In the genomic region with DNA sequence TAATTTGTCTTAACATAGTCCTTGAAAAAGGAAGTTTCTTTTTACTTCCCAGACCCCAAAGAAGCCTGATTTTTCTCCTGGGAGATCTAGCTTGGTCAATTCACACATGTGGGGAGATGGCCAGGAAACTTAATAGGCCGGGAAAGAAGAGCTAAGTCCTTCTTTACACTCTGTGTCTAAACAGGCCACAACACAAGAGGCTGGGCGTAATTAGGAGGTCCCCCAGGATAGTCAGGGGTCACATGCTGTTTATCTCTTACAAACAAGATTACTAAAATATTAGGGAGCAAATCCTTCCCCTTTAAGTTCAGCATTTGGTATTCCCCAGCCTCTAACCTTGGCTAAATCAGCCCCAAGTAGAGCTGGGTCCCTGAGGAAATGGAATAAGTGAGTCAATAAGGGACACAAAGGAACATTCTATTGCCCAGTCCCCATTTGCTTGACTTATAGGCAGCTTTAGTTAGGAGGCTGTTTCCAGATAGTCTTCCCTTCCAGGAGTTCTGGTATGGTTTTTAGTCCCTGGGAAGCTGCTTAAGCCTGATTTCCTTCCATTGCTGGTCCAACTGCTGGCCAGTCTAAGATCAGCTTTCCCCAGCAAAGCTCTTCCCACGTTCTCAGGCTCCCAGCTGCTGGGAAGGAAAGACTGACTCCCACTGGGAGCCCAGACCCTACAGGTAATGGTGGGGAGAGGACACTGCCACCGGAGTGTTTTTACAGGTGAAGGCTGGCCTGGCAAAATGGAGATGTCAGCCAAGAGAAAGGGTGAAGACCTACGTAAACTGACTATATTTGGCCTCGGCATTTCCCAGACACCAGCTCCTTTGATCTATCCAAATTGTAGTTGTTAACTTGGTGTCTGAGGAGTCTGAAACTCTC, we compare ENCODE assay signal across 22 cellular contexts. TPM values are rescaled to one million over a fixed set of nuclear protein-coding genes. Genes with fewer than 3 reads are reported as not detected.
DNase-seq lines count a peak whose midpoint lies in the region; ATAC-seq, FAIRE-seq and TF ChIP-seq lines count a peak whose summit lies in the region.
"Had no signal": no experiment of that assay in that cellular context is flagged by ENCODE, and none has a peak within 500 bp of the region (broad histone marks: within the 10 kb centered on the region; RNA-seq: fewer than 3 reads in every experiment).

No MANE protein-coding gene starts in this region.

- H3K27me3 ChIP-seq in K562 (ENCODE audit: control insufficient read depth in 2 of 2, insufficient read depth in 2 of 2, low read length in 2 of 2) (no peaks in the 10 kb centered on the region), mucosa of rectum (ENCODE audit: control insufficient read depth in 2 of 2, insufficient read depth in 2 of 2, low read length in 2 of 2) (peaks cover 6 to 30% of the 10 kb centered on the region in 2 donors)

- peaks cover 5% of the 10 kb centered on the region; the same call in 1 of the 3 replicates for H3K36me3 ChIP-seq in K562 (ENCODE audit: control insufficient read depth, insufficient read depth, low read length)
- peaks cover 2 to 7% of the 10 kb centered on the region in 2 donors for H3K36me3 ChIP-seq in mucosa of rectum (ENCODE audit: control insufficient read depth in 2 of 2, insufficient read depth in 2 of 2, low read length in 2 of 2)
- H3K36me3 ChIP-seq: SJCRH30 had no signal

- no peak overlapping the region for H3K4me2 ChIP-seq in K562 (ENCODE audit: insufficient read depth, low read length)
- H3K4me2 ChIP-seq: KMS-11, PC-9 had no signal

- TF ChIP-seq POLR2A in K562 (conservative IDR thresholded peaks at IDR 0.05), result no peak

- no peak for TF ChIP-seq RAD21 in K562 (CRISPR knock-in tag; conservative IDR thresholded peaks at IDR 0.05 in 1 of 2, IDR thresholded peaks at IDR 0.05 in 1 of 2)

- DNase-seq in HT-29 (ENCODE audit: low spot score) (peak; percentile 77), K562 (ENCODE audit: extremely low read depth in 1 of 4, low spot score in 3 of 4) (no peak), NOMO-1 treated with DMSO at 0.1 percent for 48 hours (lab: John Stamatoyannopoulos, UW; ENCODE audit: unreplicated experiment) (no peak), left colon (no peak), cerebellar nuclear complex (lab: John Stamatoyannopoulos, UW) (no peak), DMS53 treated with DMSO at 0.1 percent for 48 hours (lab: John Stamatoyannopoulos, UW; ENCODE audit: unreplicated experiment) (no peak)
- DNase-seq: AML-193, DMS 273 treated with DMSO at 0.1 percent for 48 hours, GOT3, NCI-H1417, NCI-H187, NCI-H2107, NCI-H2227 treated with DMSO at 0.1 percent for 48 hours, NCI-H510A treated with DMSO at 0.1 percent for 48 hours, NCI-H774, PC-9, SJCRH30 had no signal

- no peak for TF ChIP-seq CTCF in K562 (IDR thresholded peaks at IDR 0.05 in 2 of 3, conservative IDR thresholded peaks at IDR 0.05 in 1 of 3; ENCODE audit: insufficient read depth in 2 of 3, low read depth in 1 of 3, low read length in 3 of 3)

- no peaks in the 10 kb centered on the region for H3K9me3 ChIP-seq in K562 (replicated peaks; ENCODE audit: control insufficient read depth, insufficient read depth, low read depth, low read length)
- H3K9me3 ChIP-seq in mucosa of rectum (ENCODE audit: control insufficient read depth in 2 of 2, low read length in 2 of 2), result no peaks in the 10 kb centered on the region
- H3K9me3 ChIP-seq: SJCRH30 had no signal

- POLR2A ChIA-PET in K562 (lab: Yijun Ruan, JAX), result interaction anchor here (0.6 to 5.1 kb wide), 8 partner anchors 9 to 389 kb away, joined by 3 to 23 read pairs (median 4); a partner anchor contains a TSS

- H4K20me1 ChIP-seq in K562 (replicated peaks; ENCODE audit: control insufficient read depth, insufficient read depth, low read length), result no peaks in the 10 kb centered on the region

- H3K9ac ChIP-seq in K562 (ENCODE audit: insufficient read depth in 1 of 2, low read depth in 2 of 2, low read length in 2 of 2) (peak overlapping the region; percentile 20 to 36; a peak in 1 of 4 replicates), mucosa of rectum (ENCODE audit: low read depth in 1 of 2, low read length in 2 of 2) (peak overlapping the region in 1 of 2 donors; percentile 14)
- H3K9ac ChIP-seq: KMS-11 had no signal

- intact Hi-C loops in K562 (cut with micrococcal nuclease), result no loop called here
- intact Hi-C loops in left colon (cut with DNase I, micrococcal nuclease), result no loop called here

- H3K4me3 ChIP-seq in K562, result no peak overlapping the region
- H3K4me3 ChIP-seq in mucosa of rectum (ENCODE audit: low read length in 2 of 2), result peak overlapping the region in 1 of 2 donors; percentile 28
- H3K4me3 ChIP-seq: PC-9, SJCRH30 had no signal

- H3K9me1 ChIP-seq in K562 (ENCODE audit: control insufficient read depth, insufficient read depth, low read length), result peaks cover 4% of the 10 kb centered on the region

- H3K79me2 ChIP-seq in K562 (ENCODE audit: control insufficient read depth, insufficient read depth, low read length), result peaks cover 34% of the 10 kb centered on the region

- no peak overlapping the region for H3K27ac ChIP-seq in K562 (ENCODE audit: extremely low read depth, low read depth, low read length)
- peak overlapping the region; percentile 94 for H3K27ac ChIP-seq in mucosa of rectum (ENCODE audit: low read depth in 2 of 2, low read length in 2 of 2)
- H3K27ac ChIP-seq: C4-2B, KMS-11, PC-9, SJCRH30 had no signal

- H2AFZ ChIP-seq in K562 (ENCODE audit: low read depth, low read length), result peak overlapping the region; percentile 51
- H2AFZ ChIP-seq: PC-9 had no signal

- no peak for TF ChIP-seq EP300 in K562 (IDR thresholded peaks at IDR 0.05; ENCODE audit: low read length)

- WGBS in K562 (ENCODE audit: insufficient coverage, low coverage, missing lambda C conversion rate), result 63% methylated on average over 6 of the region's 6 CpGs

- FAIRE-seq in K562 (lab: Jason Lieb, UNC), result no peak
- FAIRE-seq: G401.6, HepG2 had no signal

- H3K4me1 ChIP-seq in K562 (replicated peaks in 1 of 2; ENCODE audit: control insufficient read depth in 2 of 2, insufficient read depth in 2 of 2, low read length in 2 of 2) (peaks cover 37 to 39% of the 10 kb centered on the region in 2 experiments), mucosa of rectum (ENCODE audit: control insufficient read depth in 2 of 2, insufficient read depth in 2 of 2, low read length in 2 of 2) (peaks cover 41 to 68% of the 10 kb centered on the region in 2 donors)

- CTCF ChIA-PET in K562 (lab: Yijun Ruan, JAX; ENCODE audit: low intra/inter-chr PET ratio), result no interaction called here

- ATAC-seq in K562, result no peak
- ATAC-seq in left colon, result no peak
- ATAC-seq: HepG2 had no signal

- BruUV-seq in K562 (replicated peaks; lab: Mats Ljungman, UMichigan), result no TSS peak

- in situ Hi-C loops in K562 (cut with MboI), result no loop called here

RNA-seq across cellular contexts. Expression of a gene that starts 14.1 kb away (rescaled TPM):
- total RNA-seq in HT-29 (2014; rRNA removed; shearing (Covaris generic)), result 177 and 188 TPM in 2 replicates
- 92.5 and 108 TPM in 2 replicates for total RNA-seq in K562 (2011; cell fraction: chromatin; rRNA removed; ENCODE audit: low replicate concordance)
- 55.1 and 62.2 TPM in 2 replicates for total RNA-seq in K562 (2011; cell fraction: nucleolus; rRNA removed)
- total RNA-seq in K562 (2011; cell fraction: nucleoplasm; rRNA removed), result 83.2 and 118 TPM in 2 replicates
- total RNA-seq in K562 (2014; rRNA removed) (77.6 and 91.3 TPM in 2 replicates), K562 (2014; rRNA removed; fragmentation: Illumina TruSeq; extraction: Trizol) (64.8 and 71.4 TPM in 2 replicates), K562 (2015; rRNA removed; fragmentation: Illumina TruSeq; extraction: Trizol) (54.3 and 54.6 TPM in 2 replicates), K562 (2021) (136 and 146 TPM in 2 replicates), left colon (10 to 100 TPM; 35.9 to 59.2 TPM)
- polyA plus RNA-seq in K562 (2011; rRNA removed) (104 and 141 TPM in 2 replicates), K562 (2014; fragmentation: Illumina TruSeq; extraction: Trizol) (187 and 196 TPM in 2 replicates), K562 (2014; fragmentation: Nextera tagmentation; extraction: Ambion mirVana) (1 to 10 TPM; 3.1 to 5.2 TPM), K562 (2014; rRNA removed) (136 and 145 TPM in 2 replicates)
- 113 and 142 TPM in 2 replicates for polyA plus RNA-seq in K562 (2011; cell fraction: cytosol; rRNA removed)
- 117 and 138 TPM in 2 replicates for polyA plus RNA-seq in K562 (2011; cell fraction: nucleus; rRNA removed)
- polyA plus RNA-seq in K562 (2012), result 89.9 and 176 TPM in 2 replicates
- 54.1 and 61.9 TPM in 2 replicates for polyA minus RNA-seq in K562 (2011; rRNA and poly(A)+ RNA removed)
- polyA minus RNA-seq in K562 (2011; cell fraction: cytosol; rRNA and poly(A)+ RNA removed), result 46.9 and 52.2 TPM in 2 replicates
- 28.9 and 46.7 TPM in 2 replicates for polyA minus RNA-seq in K562 (2011; cell fraction: nucleus; rRNA and poly(A)+ RNA removed)
- total RNA-seq: HepG2 had no signal
- polyA plus RNA-seq: HepG2 had no signal

RNA-seq across cellular contexts. Expression of a gene that starts 25.1 kb away (rescaled TPM):
- total RNA-seq in HT-29 (2014; rRNA removed; shearing (Covaris generic)), result 51.0 and 52.7 TPM in 2 replicates
- total RNA-seq in K562 (2011; cell fraction: chromatin; rRNA removed; ENCODE audit: low replicate concordance), result 13.9 and 15.4 TPM in 2 replicates
- total RNA-seq in K562 (2011; cell fraction: nucleolus; rRNA removed), result 8.9 and 11.7 TPM in 2 replicates
- 12.5 and 25.9 TPM in 2 replicates for total RNA-seq in K562 (2011; cell fraction: nucleoplasm; rRNA removed)
- total RNA-seq in K562 (2014; rRNA removed) (5.1 and 9.3 TPM in 2 replicates), K562 (2014; rRNA removed; fragmentation: Illumina TruSeq; extraction: Trizol) (1.5 and 2.9 TPM in 2 replicates), K562 (2015; rRNA removed; fragmentation: Illumina TruSeq; extraction: Trizol) (2.1 and 2.5 TPM in 2 replicates), K562 (2021) (14.9 and 17.7 TPM in 2 replicates), left colon (1 to 10 TPM; 6.3 TPM)
- polyA plus RNA-seq in K562 (2011; rRNA removed) (3.6 and 4.6 TPM in 2 replicates), K562 (2014; fragmentation: Illumina TruSeq; extraction: Trizol) (7.0 and 8.3 TPM in 2 replicates), K562 (2014; fragmentation: Nextera tagmentation; extraction: Ambion mirVana) (1 to 10 TPM in 1 of 2 experiments, under 1 TPM in 1; 0.52 to 1.2 TPM), K562 (2014; rRNA removed) (18.8 and 23.8 TPM in 2 replicates)
- 7.3 and 10.8 TPM in 2 replicates for polyA plus RNA-seq in K562 (2011; cell fraction: cytosol; rRNA removed)
- polyA plus RNA-seq in K562 (2011; cell fraction: nucleus; rRNA removed), result 16.6 and 22.3 TPM in 2 replicates
- polyA plus RNA-seq in K562 (2012), result 5.9 and 20.0 TPM in 2 replicates
- polyA minus RNA-seq in K562 (2011; rRNA and poly(A)+ RNA removed), result 1.8 and 2.2 TPM in 2 replicates
- 2.4 and 7.1 TPM in 2 replicates for polyA minus RNA-seq in K562 (2011; cell fraction: cytosol; rRNA and poly(A)+ RNA removed)
- polyA minus RNA-seq in K562 (2011; cell fraction: nucleus; rRNA and poly(A)+ RNA removed), result 3.1 and 4.2 TPM in 2 replicates
- total RNA-seq: HepG2 had no signal
- polyA plus RNA-seq: HepG2 had no signal

RNA-seq across cellular contexts. Expression of a gene that starts 29.4 kb away (rescaled TPM):
- total RNA-seq in HT-29 (2014; rRNA removed; shearing (Covaris generic)), result 37.3 and 39.7 TPM in 2 replicates
- 1.4 and 3.5 TPM in 2 replicates for total RNA-seq in K562 (2011; cell fraction: chromatin; rRNA removed; ENCODE audit: low replicate concordance)
- total RNA-seq in K562 (2011; cell fraction: nucleolus; rRNA removed), result 0.79 and 1.5 TPM in 2 replicates
- 2.1 TPM in 2 replicates for total RNA-seq in K562 (2011; cell fraction: nucleoplasm; rRNA removed)
- total RNA-seq in K562 (2014; rRNA removed) (8.3 and 11.0 TPM in 2 replicates), K562 (2014; rRNA removed; fragmentation: Illumina TruSeq; extraction: Trizol) (13.5 and 14.7 TPM in 2 replicates), K562 (2015; rRNA removed; fragmentation: Illumina TruSeq; extraction: Trizol) (14.8 and 16.7 TPM in 2 replicates), K562 (2021) (8.2 and 10.8 TPM in 2 replicates), left colon (10 to 100 TPM; 26.6 to 30.2 TPM)
- polyA plus RNA-seq in K562 (2011; rRNA removed) (5.5 and 5.9 TPM in 2 replicates), K562 (2014; fragmentation: Illumina TruSeq; extraction: Trizol) (10.3 and 11.6 TPM in 2 replicates), K562 (2014; fragmentation: Nextera tagmentation; extraction: Ambion mirVana) (1 to 10 TPM; 5.7 to 5.8 TPM), K562 (2014; rRNA removed) (11.1 and 13.9 TPM in 2 replicates)
- 8.3 and 8.4 TPM in 2 replicates for polyA plus RNA-seq in K562 (2011; cell fraction: cytosol; rRNA removed)
- polyA plus RNA-seq in K562 (2011; cell fraction: nucleus; rRNA removed), result 2.7 and 3.9 TPM in 2 replicates
- polyA plus RNA-seq in K562 (2012), result 10.4 and 16.5 TPM in 2 replicates
- 1.9 and 2.5 TPM in 2 replicates for polyA minus RNA-seq in K562 (2011; rRNA and poly(A)+ RNA removed)
- polyA minus RNA-seq in K562 (2011; cell fraction: cytosol; rRNA and poly(A)+ RNA removed), result 2.9 and 3.5 TPM in 2 replicates
- polyA minus RNA-seq in K562 (2011; cell fraction: nucleus; rRNA and poly(A)+ RNA removed), result 0.67 and 2.3 TPM in 2 replicates
- total RNA-seq: HepG2 had no signal

RNA-seq across cellular contexts. Expression of a gene that starts 35.4 kb away (rescaled TPM):
- total RNA-seq in HT-29 (2014; rRNA removed; shearing (Covaris generic)), result 160 and 174 TPM in 2 replicates
- total RNA-seq in K562 (2011; cell fraction: chromatin; rRNA removed; ENCODE audit: low replicate concordance), result 18.7 and 26.2 TPM in 2 replicates
- total RNA-seq in K562 (2011; cell fraction: nucleolus; rRNA removed), result 10.4 and 11.2 TPM in 2 replicates
- total RNA-seq in K562 (2011; cell fraction: nucleoplasm; rRNA removed), result 12.0 and 17.8 TPM in 2 replicates
- total RNA-seq in K562 (2014; rRNA removed) (6.5 and 9.1 TPM in 2 replicates), K562 (2014; rRNA removed; fragmentation: Illumina TruSeq; extraction: Trizol) (3.9 and 4.9 TPM in 2 replicates), K562 (2015; rRNA removed; fragmentation: Illumina TruSeq; extraction: Trizol) (7.3 and 7.5 TPM in 2 replicates), K562 (2021) (10.6 and 14.2 TPM in 2 replicates), left colon (10 to 100 TPM; 39.3 to 43.3 TPM)
- polyA plus RNA-seq in K562 (2011; rRNA removed) (2.3 and 3.0 TPM in 2 replicates), K562 (2014; fragmentation: Illumina TruSeq; extraction: Trizol) (4.0 and 7.7 TPM in 2 replicates), K562 (2014; fragmentation: Nextera tagmentation; extraction: Ambion mirVana) (1 to 10 TPM; 1.2 to 1.9 TPM), K562 (2014; rRNA removed) (13.7 and 14.8 TPM in 2 replicates)
- polyA plus RNA-seq in K562 (2011; cell fraction: cytosol; rRNA removed), result 3.7 and 4.0 TPM in 2 replicates
- polyA plus RNA-seq in K562 (2011; cell fraction: nucleus; rRNA removed), result 16.7 and 17.3 TPM in 2 replicates
- polyA plus RNA-seq in K562 (2012), result 9.7 and 11.7 TPM in 2 replicates
- polyA minus RNA-seq in K562 (2011; rRNA and poly(A)+ RNA removed), result 0.42 and 0.63 TPM in 2 replicates
- polyA minus RNA-seq in K562 (2011; cell fraction: cytosol; rRNA and poly(A)+ RNA removed), result 1.3 TPM in 1 of 2 replicates, not detected in the other
- polyA minus RNA-seq in K562 (2011; cell fraction: nucleus; rRNA and poly(A)+ RNA removed), result 3.5 and 8.1 TPM in 2 replicates
- total RNA-seq: HepG2 had no signal
- polyA plus RNA-seq: HepG2 had no signal

RNA-seq across cellular contexts. Expression of a gene that starts 46.6 kb away (rescaled TPM):
- 7.5 and 8.2 TPM in 2 replicates for total RNA-seq in HT-29 (2014; rRNA removed; shearing (Covaris generic))
- 4.9 and 5.1 TPM in 2 replicates for total RNA-seq in K562 (2011; cell fraction: chromatin; rRNA removed; ENCODE audit: low replicate concordance)
- total RNA-seq in K562 (2011; cell fraction: nucleolus; rRNA removed), result 1.8 and 2.0 TPM in 2 replicates
- total RNA-seq in K562 (2011; cell fraction: nucleoplasm; rRNA removed), result 2.4 and 3.7 TPM in 2 replicates
- total RNA-seq in K562 (2014; rRNA removed) (0.27 and 0.57 TPM in 2 replicates), K562 (2014; rRNA removed; fragmentation: Illumina TruSeq; extraction: Trizol) (0.38 and 0.65 TPM in 2 replicates), K562 (2015; rRNA removed; fragmentation: Illumina TruSeq; extraction: Trizol) (0.75 and 0.80 TPM in 2 replicates), K562 (2021) (2.4 and 2.6 TPM in 2 replicates), left colon (10 to 100 TPM; 14.5 to 16.4 TPM)
- polyA plus RNA-seq in K562 (2011; rRNA removed) (0.36 and 0.87 TPM in 2 replicates), K562 (2014; fragmentation: Illumina TruSeq; extraction: Trizol) (1.4 and 1.5 TPM in 2 replicates), K562 (2014; fragmentation: Nextera tagmentation; extraction: Ambion mirVana) (under 1 TPM; 0.24 to 0.25 TPM), K562 (2014; rRNA removed) (2.7 and 3.2 TPM in 2 replicates)
- polyA plus RNA-seq in K562 (2011; cell fraction: cytosol; rRNA removed), result 0.36 and 0.52 TPM in 2 replicates
- 3.7 TPM in 2 replicates for polyA plus RNA-seq in K562 (2011; cell fraction: nucleus; rRNA removed)
- polyA plus RNA-seq in K562 (2012), result 2.9 and 6.4 TPM in 2 replicates
- 0.11 and 0.15 TPM in 2 replicates for polyA minus RNA-seq in K562 (2011; rRNA and poly(A)+ RNA removed)
- 0.38 and 0.82 TPM in 2 replicates for polyA minus RNA-seq in K562 (2011; cell fraction: cytosol; rRNA and poly(A)+ RNA removed)
- 0.54 and 1.1 TPM in 2 replicates for polyA minus RNA-seq in K562 (2011; cell fraction: nucleus; rRNA and poly(A)+ RNA removed)
- total RNA-seq: HepG2 had no signal
- polyA plus RNA-seq: HepG2 had no signal
